ENCODE assay signal across 20 cellular contexts in genomic region chr4:73866236-73866635, GRCh38. TPM values are rescaled to one million over a fixed set of nuclear protein-coding genes. Genes with fewer than 3 reads are reported as not detected.
DNase-seq lines count a peak whose midpoint lies in the region; ATAC-seq, FAIRE-seq and TF ChIP-seq lines count a peak whose summit lies in the region.
"Had no signal": no experiment of that assay in that cellular context is flagged by ENCODE, and none has a peak within 500 bp of the region (broad histone marks: within the 10 kb centered on the region; RNA-seq: fewer than 3 reads in every experiment).

No MANE protein-coding gene starts in this region.

- POLR2A ChIA-PET in A549 (lab: Yijun Ruan, JAX) = no interaction called here

- H3K4me1 ChIP-seq in A549 = peaks cover 33% of the 10 kb centered on the region; the same call in 2 of the 3 replicates
- H3K4me1 ChIP-seq in neutrophil (ENCODE audit: control insufficient read depth in 1 of 2, insufficient read depth in 1 of 2, low read depth in 1 of 2, low read length in 1 of 2) = peaks cover 56 to 69% of the 10 kb centered on the region in 2 experiments
- H3K4me1 ChIP-seq: BE2C, Caco-2, HAP-1 had no signal

- H3K9me3 ChIP-seq in A549 (no peaks in the 10 kb centered on the region), SK-N-MC (ENCODE audit: low read depth, low read length) (no peaks in the 10 kb centered on the region), neutrophil (no peaks in the 10 kb centered on the region)
- H3K9me3 ChIP-seq: BE2C, Caco-2, HAP-1 had no signal

- H3K4me2 ChIP-seq in A549 = peak overlapping the region; percentile 42

- no peak for TF ChIP-seq EP300 in A549 (IDR thresholded peaks at IDR 0.05)

- no peak for TF ChIP-seq POLR2A in A549 (IDR thresholded peaks at IDR 0.05; ENCODE audit: low read length)

- no peaks in the 10 kb centered on the region for H3K36me3 ChIP-seq in SK-N-MC (ENCODE audit: insufficient read depth, low read length)
- no peaks in the 10 kb centered on the region for H3K36me3 ChIP-seq in neutrophil
- H3K36me3 ChIP-seq: BE2C, HAP-1 had no signal

- H3K4me3 ChIP-seq in A549 (no peak overlapping the region), SK-N-MC (peak overlapping the region; percentile 28; the same call in 1 of the 2 replicates), choroid plexus epithelial cell (ENCODE audit: low read depth, low read length) (no peak overlapping the region), neutrophil (ENCODE audit: low read depth in 1 of 2, low read length in 1 of 2) (no peak overlapping the region)
- H3K4me3 ChIP-seq: GM23248, HAP-1 had no signal

- no peak for TF ChIP-seq RAD21 in A549 (conservative IDR thresholded peaks at IDR 0.05 in 1 of 2, IDR thresholded peaks at IDR 0.05 in 1 of 2)

- no peak for DNase-seq in A549 (ENCODE audit: low read depth in 1 of 2, low spot score in 1 of 2)
- no peak for DNase-seq in SK-N-MC (ENCODE audit: low read depth, low spot score)
- peak; percentile 35 for DNase-seq in choroid plexus epithelial cell (ENCODE audit: low read depth)
- DNase-seq in putamen (ENCODE audit: low spot score) = no peak
- DNase-seq in dedifferentiated amniotic fluid mesenchymal stem cell (ENCODE audit: extremely low spot score) = no peak
- DNase-seq: 8988T; BE2C; C1 segment of cervical spinal cord; Caco-2; CD4-positive, CD25-positive, alpha-beta regulatory T cell; GM23248 had no signal

- 15% methylated on average over 2 of the region's 2 CpGs for WGBS in A549 (ENCODE audit: missing lambda C conversion rate)

- no peak for TF ChIP-seq CTCF in A549 (IDR thresholded peaks at IDR 0.05)
- TF ChIP-seq CTCF in choroid plexus epithelial cell (conservative IDR thresholded peaks at IDR 0.05; ENCODE audit: low read depth, low read length) = no peak
- TF ChIP-seq CTCF in neutrophil (IDR thresholded peaks at IDR 0.05) = no peak

- ATAC-seq in A549 (no peak), HG03175 (IDR thresholded peaks at IDR 0.05; ENCODE audit: unreplicated experiment) (no peak), GM21529 (IDR thresholded peaks at IDR 0.05; ENCODE audit: unreplicated experiment) (no peak)

- FAIRE-seq in A549 (lab: Jason Lieb, UNC) = no peak
- FAIRE-seq: D721Med, G401.6, GM12891, GM19239 had no signal

- H3K27me3 ChIP-seq in neutrophil = no peaks in the 10 kb centered on the region

- peak overlapping the region; percentile 41 for H3K9ac ChIP-seq in SK-N-MC (ENCODE audit: insufficient read length)
- H3K9ac ChIP-seq: GM23248 had no signal

- CTCF ChIA-PET in A549 (lab: Yijun Ruan, JAX) = interaction anchor here (1.5 to 2.6 kb wide), 2 partner anchors 53 to 232 kb away, joined by 3 to 8 read pairs; no protein-coding TSS in a partner anchor

- H3K27ac ChIP-seq in A549 (peak overlapping the region in 1 of 2 experiments; percentile 18; a peak in 1 of 6 replicates), SK-N-MC (no peak overlapping the region), neutrophil (peak overlapping the region; percentile 73)
- H3K27ac ChIP-seq: GM23248, HL-60 had no signal

TF ChIP-seq in A549, 52 proteins besides CTCF, POLR2A, EP300 and RAD21 (continues in another document):
- no peak for TF ChIP-seq HOXB13 (CRISPR knock-in tag; IDR thresholded peaks at IDR 0.05; ENCODE audit: low read depth)
- no peak for TF ChIP-seq HMGXB4 (CRISPR knock-in tag; IDR thresholded peaks at IDR 0.05; ENCODE audit: borderline replicate concordance)
- no peak for TF ChIP-seq POLR2AphosphoS2 (conservative IDR thresholded peaks at IDR 0.05; ENCODE audit: low read length)
- TF ChIP-seq PBX3 (IDR thresholded peaks at IDR 0.05) = no peak
- TF ChIP-seq CHD2 (IDR thresholded peaks at IDR 0.05; ENCODE audit: low read length, partially characterized antibody) = no peak
- TF ChIP-seq USF2 (IDR thresholded peaks at IDR 0.05) = no peak
- TF ChIP-seq ESRRA (IDR thresholded peaks at IDR 0.05; ENCODE audit: borderline replicate concordance, low read length) = no peak
- TF ChIP-seq ELK1 (IDR thresholded peaks at IDR 0.05; ENCODE audit: low read depth, low read length) = no peak
- TF ChIP-seq HDAC2 (IDR thresholded peaks at IDR 0.05) = no peak
- no peak for TF ChIP-seq FOSL2 (IDR thresholded peaks at IDR 0.05)
- no peak for TF ChIP-seq FOSL2 (CRISPR knock-in tag; IDR thresholded peaks at IDR 0.05)
- TF ChIP-seq BCL3 (IDR thresholded peaks at IDR 0.05) = no peak
- TF ChIP-seq FOSB (CRISPR knock-in tag; IDR thresholded peaks at IDR 0.05) = no peak
- TF ChIP-seq JUNB (IDR thresholded peaks at IDR 0.05) = no peak
- TF ChIP-seq CBX8 (IDR thresholded peaks at IDR 0.05) = no peak
- TF ChIP-seq MYC (IDR thresholded peaks at IDR 0.05; ENCODE audit: borderline replicate concordance, low read length) = no peak
- TF ChIP-seq MAX (IDR thresholded peaks at IDR 0.05) = no peak
- no peak for TF ChIP-seq SREBF2 (IDR thresholded peaks at IDR 0.05)
- TF ChIP-seq ZC3H11A (IDR thresholded peaks at IDR 0.05) = no peak
- no peak for TF ChIP-seq GATA3 (IDR thresholded peaks at IDR 0.05; ENCODE audit: borderline replicate concordance)

RNA-seq across cellular contexts. Expression of gene CXCL1, which starts 3.0 kb away (rescaled TPM):
- 16.3 and 20.0 TPM in 2 replicates for polyA plus RNA-seq in A549 (2011; rRNA removed)
- polyA plus RNA-seq in A549 (2012; cell fraction: cytosol; rRNA removed) = 23.1 and 27.7 TPM in 2 replicates
- polyA plus RNA-seq in A549 (2012; cell fraction: nucleus; rRNA removed) = 15.8 and 29.3 TPM in 2 replicates
- polyA plus RNA-seq in A549 (2017; fragmentation: RNase III; extraction: RNeasy Plus Mini Kit Qiagen cat#74134 plus additional on column Dnase treatment) = 12.9 to 16.2 TPM (median 14.9 TPM) in 3 replicates
- polyA minus RNA-seq in A549 (2011; rRNA and poly(A)+ RNA removed) = 3.1 and 5.4 TPM in 2 replicates
- polyA plus RNA-seq: CD4-positive, CD25-positive, alpha-beta regulatory T cell had no signal

RNA-seq across cellular contexts. Expression of gene PF4V1, which starts 13.1 kb away (rescaled TPM):
- polyA plus RNA-seq in A549 (2011; rRNA removed) (not detected in 2 replicates), A549 (2017; fragmentation: RNase III; extraction: RNeasy Plus Mini Kit Qiagen cat#74134 plus additional on column Dnase treatment) (not detected in 3 replicates)
- not detected in 2 replicates for polyA plus RNA-seq in A549 (2012; cell fraction: cytosol; rRNA removed)
- not detected in 2 replicates for polyA plus RNA-seq in A549 (2012; cell fraction: nucleus; rRNA removed)
- not detected in 2 replicates for polyA minus RNA-seq in A549 (2011; rRNA and poly(A)+ RNA removed)
- polyA plus RNA-seq: CD4-positive, CD25-positive, alpha-beta regulatory T cell had no signal

RNA-seq across cellular contexts. Expression of gene CXCL6, which starts 29.8 kb away (rescaled TPM):
- polyA plus RNA-seq in A549 (2011; rRNA removed) (0.06 TPM in 1 of 2 replicates, not detected in the other), A549 (2017; fragmentation: RNase III; extraction: RNeasy Plus Mini Kit Qiagen cat#74134 plus additional on column Dnase treatment) (0.11 to 0.16 TPM in 2 of 3 replicates, not detected in the other)
- 0.01 TPM in 1 of 2 replicates, not detected in the other for polyA plus RNA-seq in A549 (2012; cell fraction: cytosol; rRNA removed)
- not detected in 2 replicates for polyA plus RNA-seq in A549 (2012; cell fraction: nucleus; rRNA removed)
- not detected in 2 replicates for polyA minus RNA-seq in A549 (2011; rRNA and poly(A)+ RNA removed)
- polyA plus RNA-seq: CD4-positive, CD25-positive, alpha-beta regulatory T cell had no signal
